1 cellular context compared by ENCODE assay signal in the genomic region with DNA sequence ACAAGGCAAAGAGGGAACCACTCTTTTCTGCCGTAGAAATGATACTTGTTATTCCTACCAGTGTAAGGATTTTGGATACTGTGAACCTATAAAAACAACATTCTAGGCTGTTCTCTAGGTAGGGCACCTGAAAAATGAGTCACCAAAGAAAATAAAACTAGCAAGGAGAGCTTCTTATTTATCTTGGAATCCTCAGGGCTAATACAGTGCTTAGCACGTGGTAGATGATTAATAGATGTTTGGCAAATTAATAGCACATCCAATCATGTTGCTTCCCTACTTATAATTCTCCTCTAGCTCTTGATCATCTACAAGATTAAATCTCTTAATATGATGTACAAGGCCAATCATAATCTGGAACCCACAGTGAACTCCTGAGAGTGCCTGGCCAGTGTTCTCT.
TF ChIP-seq lines count a peak whose summit lies in the region.

No MANE protein-coding gene starts in this region.

TF ChIP-seq in HepG2, 621 proteins besides CTCF, POLR2A, EP300 and RAD21 (continued from another document):
- TF ChIP-seq MEF2D (CRISPR knock-in tag; IDR thresholded peaks at IDR 0.05) (no peak), KDM5A (IDR thresholded peaks at IDR 0.05; ENCODE audit: borderline replicate concordance, low read length) (no peak), JDP2 (CRISPR knock-in tag; IDR thresholded peaks at IDR 0.05; ENCODE audit: borderline replicate concordance) (no peak), ZNF460 (CRISPR knock-in tag; IDR thresholded peaks at IDR 0.05; ENCODE audit: borderline replicate concordance) (no peak), MED8 (CRISPR knock-in tag; IDR thresholded peaks at IDR 0.05; ENCODE audit: insufficient replicate concordance) (no peak), MBD4 (IDR thresholded peaks at IDR 0.05; ENCODE audit: borderline replicate concordance, low read length) (no peak), ZNF501 (CRISPR knock-in tag; IDR thresholded peaks at IDR 0.05) (no peak), FIP1L1 (IDR thresholded peaks at IDR 0.05; ENCODE audit: borderline replicate concordance, insufficient read depth, low read depth, low read length) (no peak), ZNF558 (CRISPR knock-in tag; IDR thresholded peaks at IDR 0.05; ENCODE audit: borderline replicate concordance) (no peak), ZNF232 (CRISPR knock-in tag; IDR thresholded peaks at IDR 0.05; ENCODE audit: borderline replicate concordance) (no peak)
- TF ChIP-seq, protein P1, sequence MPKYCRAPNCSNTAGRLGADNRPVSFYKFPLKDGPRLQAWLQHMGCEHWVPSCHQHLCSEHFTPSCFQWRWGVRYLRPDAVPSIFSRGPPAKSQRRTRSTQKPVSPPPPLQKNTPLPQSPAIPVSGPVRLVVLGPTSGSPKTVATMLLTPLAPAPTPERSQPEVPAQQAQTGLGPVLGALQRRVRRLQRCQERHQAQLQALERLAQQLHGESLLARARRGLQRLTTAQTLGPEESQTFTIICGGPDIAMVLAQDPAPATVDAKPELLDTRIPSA (CRISPR knock-in tag; IDR thresholded peaks at IDR 0.05; ENCODE audit: borderline replicate concordance), result no peak
